Comparison of ENCODE assay signal across 9 cellular contexts in genomic region chr4:139509727-139510410, GRCh38. TPM values are rescaled to one million over a fixed set of nuclear protein-coding genes. Genes with fewer than 3 reads are reported as not detected.
DNase-seq lines count a peak whose midpoint lies in the region; ATAC-seq and TF ChIP-seq lines count a peak whose summit lies in the region.
"Had no signal": no experiment of that assay in that cellular context is flagged by ENCODE, and none has a peak within 500 bp of the region (broad histone marks: within the 10 kb centered on the region; RNA-seq: fewer than 3 reads in every experiment).

No MANE protein-coding gene starts in this region.

- H3K4me1 ChIP-seq in BE2C: no peaks in the 10 kb centered on the region

- intact Hi-C loops in lower leg skin (cut with DNase I; ENCODE audit: low total_unique reads): no loop called here

- no peak overlapping the region for H3K4me3 Mint-ChIP-seq in glutamatergic neuron (ENCODE audit: unreplicated experiment)
- H3K4me3 Mint-ChIP-seq: T-helper 1 cell treated with Interleukin-12 subunit alpha and Interleukin-12 subunit beta and Interleukin-4 antibody, amounts not matched to agents 30 μg/mL and 1 μg/mL, for 36 hours had no signal

- H3K27ac Mint-ChIP-seq in glutamatergic neuron (ENCODE audit: unreplicated experiment): no peak overlapping the region
- H3K27ac Mint-ChIP-seq: T-helper 1 cell treated with Interleukin-12 subunit alpha and Interleukin-12 subunit beta and Interleukin-4 antibody, amounts not matched to agents 30 μg/mL and 1 μg/mL, for 36 hours had no signal

- in situ Hi-C loops in T47D (cut with HindIII; ENCODE audit: low pct_unique_long_range_greater_than_20kb, low sequenced_read_pairs): no loop called here

- H3K9me3 ChIP-seq in BE2C: no peaks in the 10 kb centered on the region

- peaks cover 10% of the 10 kb centered on the region for H3K4me1 Mint-ChIP-seq in glutamatergic neuron (ENCODE audit: low read depth, unreplicated experiment)

- H3K36me3 Mint-ChIP-seq in glutamatergic neuron (ENCODE audit: unreplicated experiment): no peaks in the 10 kb centered on the region

- H3K4me3 ChIP-seq in BE2C (ENCODE audit: low read depth, low read length) (no peak overlapping the region), lower leg skin (ENCODE audit: low read depth, poor library complexity, severe bottlenecking) (no peak overlapping the region)

- no peaks in the 10 kb centered on the region for H3K27me3 Mint-ChIP-seq in glutamatergic neuron (ENCODE audit: unreplicated experiment)

- no peak for ATAC-seq in GM21515 (IDR thresholded peaks at IDR 0.05; ENCODE audit: unreplicated experiment)

- WGBS in lower leg skin, 2 donors: 84 to 86% methylated on average over 6 of the region's 6 CpGs

- H3K9me3 Mint-ChIP-seq in glutamatergic neuron (ENCODE audit: unreplicated experiment): peaks cover 3% of the 10 kb centered on the region
- H3K9me3 Mint-ChIP-seq: T-helper 1 cell treated with Interleukin-12 subunit alpha and Interleukin-12 subunit beta and Interleukin-4 antibody, amounts not matched to agents 30 μg/mL and 1 μg/mL, for 36 hours had no signal

- TF ChIP-seq CTCF in BE2C (IDR thresholded peaks at IDR 0.05; ENCODE audit: low read depth, low read length) (peak; percentile 62), glutamatergic neuron (IDR thresholded peaks at IDR 0.05; ENCODE audit: partially characterized antibody, unreplicated experiment) (no peak), lower leg skin (IDR thresholded peaks at IDR 0.05) (no peak)

- no peak for DNase-seq in BE2C
- peak; percentile 32 for DNase-seq in HuH-7 (ENCODE audit: low spot score)
- peak; percentile 11 to 60 for DNase-seq in T47D (ENCODE audit: low read depth in 1 of 2, low spot score in 1 of 2)
- peak; percentile 60 for DNase-seq in left kidney (ENCODE audit: low read depth, low spot score)
- no peak for DNase-seq in glutamatergic neuron
- DNase-seq in lower leg skin (ENCODE audit: low spot score in 2 of 2): no peak
- no peak for DNase-seq in activated CD8-positive, alpha-beta memory T cell treated with anti-CD3 and anti-CD28 coated beads for 24 hours

- H3K27me3 ChIP-seq in BE2C: no peaks in the 10 kb centered on the region

- no peak for TF ChIP-seq POLR2A in lower leg skin (IDR thresholded peaks at IDR 0.05)

- H3K36me3 ChIP-seq in BE2C: peaks cover 53% of the 10 kb centered on the region

RNA-seq across cellular contexts. Expression of gene SETD7, which starts 46.1 kb away (rescaled TPM):
- polyA plus RNA-seq in BE2C (2012; ENCODE audit: insufficient read depth, insufficient read length, low read depth): 23.2 TPM
- total RNA-seq in glutamatergic neuron (ENCODE audit: unreplicated experiment): 22.6 TPM
- 10 to 100 TPM; 34.3 to 45.7 (median 41.7) TPM for total RNA-seq in lower leg skin

RNA-seq across cellular contexts. Expression of gene RAB33B, which starts 55.9 kb away (rescaled TPM):
- 3.0 TPM for polyA plus RNA-seq in BE2C (2012; ENCODE audit: insufficient read depth, insufficient read length, low read depth)
- 5.0 TPM for total RNA-seq in glutamatergic neuron (ENCODE audit: unreplicated experiment)
- total RNA-seq in lower leg skin: 10 to 100 TPM in 3 of 4 donors, 1 to 10 TPM in 1; 8.1 to 12.3 (median 10.8) TPM

Comparison
In these comparisons a context has a peak if more than half of its experiments do, and no peak if none do; other contexts are left out.
1. DNase-seq: peak in HuH-7 (single experiment), T47D (2 of 2) and left kidney (single experiment); none in BE2C (single experiment), glutamatergic neuron (single experiment), lower leg skin (0 of 2) and activated CD8-positive, alpha-beta memory T cell treated with anti-CD3 and anti-CD28 coated beads for 24 hours (single experiment).